1 cellular context compared by ENCODE assay signal in genomic region chr9:69090943-69091342, GRCh38.
TF ChIP-seq lines count a peak whose summit lies in the region.

No MANE protein-coding gene starts in this region.

TF ChIP-seq in H1, 55 proteins besides CTCF, POLR2A, EP300 and RAD21:
- no peak for TF ChIP-seq TEAD4 (IDR thresholded peaks at IDR 0.05; ENCODE audit: low read depth, low read length)
- TF ChIP-seq CEBPB (IDR thresholded peaks at IDR 0.05; ENCODE audit: low read depth, low read length) = no peak
- no peak for TF ChIP-seq ZNF274 (IDR thresholded peaks at IDR 0.05; ENCODE audit: borderline replicate concordance, extremely low read depth, low read length)
- no peak for TF ChIP-seq RXRA (IDR thresholded peaks at IDR 0.05; ENCODE audit: insufficient read depth, low read depth, low read length)
- no peak for TF ChIP-seq CHD2 (IDR thresholded peaks at IDR 0.05; ENCODE audit: low read length)
- TF ChIP-seq MAFK (IDR thresholded peaks at IDR 0.05; ENCODE audit: low read depth, low read length) = no peak
- no peak for TF ChIP-seq PHF8 (conservative IDR thresholded peaks at IDR 0.05; ENCODE audit: low read depth, low read length)
- TF ChIP-seq POU5F1 (IDR thresholded peaks at IDR 0.05; ENCODE audit: low read depth, low read length) = no peak
- no peak for TF ChIP-seq GTF2F1 (IDR thresholded peaks at IDR 0.05; ENCODE audit: borderline replicate concordance, low read depth, low read length)
- no peak for TF ChIP-seq BCL11A (IDR thresholded peaks at IDR 0.05; ENCODE audit: low read depth in 2 of 2, low read length in 2 of 2)
- no peak for TF ChIP-seq TAF1 (IDR thresholded peaks at IDR 0.05; ENCODE audit: low read depth, low read length)
- no peak for TF ChIP-seq TBP (IDR thresholded peaks at IDR 0.05; ENCODE audit: low read depth, low read length)
- no peak for TF ChIP-seq SP1 (IDR thresholded peaks at IDR 0.05; ENCODE audit: low read depth, low read length)
- no peak for TF ChIP-seq JUND (IDR thresholded peaks at IDR 0.05; ENCODE audit: low read length)
- TF ChIP-seq SIRT6 (IDR thresholded peaks at IDR 0.05; ENCODE audit: low read length) = no peak
- TF ChIP-seq HDAC6 (IDR thresholded peaks at IDR 0.05; ENCODE audit: low read depth, low read length) = no peak
- no peak for TF ChIP-seq BACH1 (IDR thresholded peaks at IDR 0.05; ENCODE audit: low read length)
- no peak for TF ChIP-seq SAP30 (IDR thresholded peaks at IDR 0.05; ENCODE audit: insufficient read depth, insufficient replicate concordance, low read length)
- TF ChIP-seq, protein P1, sequence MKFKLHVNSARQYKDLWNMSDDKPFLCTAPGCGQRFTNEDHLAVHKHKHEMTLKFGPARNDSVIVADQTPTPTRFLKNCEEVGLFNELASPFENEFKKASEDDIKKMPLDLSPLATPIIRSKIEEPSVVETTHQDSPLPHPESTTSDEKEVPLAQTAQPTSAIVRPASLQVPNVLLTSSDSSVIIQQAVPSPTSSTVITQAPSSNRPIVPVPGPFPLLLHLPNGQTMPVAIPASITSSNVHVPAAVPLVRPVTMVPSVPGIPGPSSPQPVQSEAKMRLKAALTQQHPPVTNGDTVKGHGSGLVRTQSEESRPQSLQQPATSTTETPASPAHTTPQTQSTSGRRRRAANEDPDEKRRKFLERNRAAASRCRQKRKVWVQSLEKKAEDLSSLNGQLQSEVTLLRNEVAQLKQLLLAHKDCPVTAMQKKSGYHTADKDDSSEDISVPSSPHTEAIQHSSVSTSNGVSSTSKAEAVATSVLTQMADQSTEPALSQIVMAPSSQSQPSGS (IDR thresholded peaks at IDR 0.05; ENCODE audit: low read length) = no peak
- no peak for TF ChIP-seq SUZ12 (IDR thresholded peaks at IDR 0.05; ENCODE audit: low read length)
